In the genomic region with DNA sequence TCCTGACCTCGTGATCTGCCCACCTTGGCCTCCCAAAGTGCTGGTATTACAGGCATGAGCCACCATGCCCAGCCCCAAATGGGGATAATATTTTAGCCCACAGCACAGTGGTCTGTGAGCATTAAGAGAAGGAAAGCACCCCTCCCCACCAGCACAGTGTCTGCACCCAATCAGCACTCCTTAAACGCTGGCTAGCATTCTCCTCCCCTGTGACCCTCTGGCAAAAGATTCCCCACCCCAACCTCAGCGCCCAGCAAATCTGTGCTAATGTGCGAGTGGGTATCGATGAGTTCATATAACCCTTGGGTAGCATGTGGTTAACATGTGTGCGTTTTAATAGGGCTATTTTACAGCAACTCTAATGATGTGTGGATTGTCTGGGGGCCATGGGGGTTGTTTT, we compare ENCODE assay signal across 1 cellular context.
A peak's percentile ranks its signal among the peaks of the same experiment; 100 is the strongest.
TF ChIP-seq lines count a peak whose summit lies in the region.

No MANE protein-coding gene starts in this region.

TF ChIP-seq in HepG2, 621 proteins besides CTCF, POLR2A, EP300 and RAD21:
- TF ChIP-seq ZNF782 (CRISPR knock-in tag; IDR thresholded peaks at IDR 0.05; ENCODE audit: borderline replicate concordance), result no peak
- no peak for TF ChIP-seq ZNF441 (CRISPR knock-in tag; IDR thresholded peaks at IDR 0.05; ENCODE audit: borderline replicate concordance)
- no peak for TF ChIP-seq AHR (CRISPR knock-in tag; IDR thresholded peaks at IDR 0.05)
- TF ChIP-seq MNT (IDR thresholded peaks at IDR 0.05), result 0 out of 2 replicates have a peak, but pooled peaks have one; percentile 19
- no peak for TF ChIP-seq FOXP4 (CRISPR knock-in tag; IDR thresholded peaks at IDR 0.05)
- no peak for TF ChIP-seq PCBP1 (IDR thresholded peaks at IDR 0.05; ENCODE audit: borderline replicate concordance, low read depth, low read length)
- no peak for TF ChIP-seq ZNF749 (CRISPR knock-in tag; IDR thresholded peaks at IDR 0.05; ENCODE audit: borderline replicate concordance)
- no peak for TF ChIP-seq NONO (IDR thresholded peaks at IDR 0.05)
- TF ChIP-seq NONO (CRISPR knock-in tag; conservative IDR thresholded peaks at IDR 0.05), result no peak
